In genomic region chr1:23354260-23354659, GRCh38 we compare ENCODE assay signal across 20 cellular contexts. TPM values are rescaled to one million over a fixed set of nuclear protein-coding genes. Genes with fewer than 3 reads are reported as not detected.
A peak's percentile ranks its signal among the peaks of the same experiment; 100 is the strongest.
DNase-seq lines count a peak whose midpoint lies in the region; ATAC-seq and TF ChIP-seq lines count a peak whose summit lies in the region.
"Had no signal": no experiment of that assay in that cellular context is flagged by ENCODE, and none has a peak within 500 bp of the region (broad histone marks: within the 10 kb centered on the region; RNA-seq: fewer than 3 reads in every experiment).

No MANE protein-coding gene starts in this region.

- H3K4me3 Mint-ChIP-seq in activated naive CD8-positive, alpha-beta T cell = no peak overlapping the region
- H3K4me3 Mint-ChIP-seq in activated naive CD8-positive, alpha-beta T cell treated with anti-CD3 and anti-CD28 coated beads for 36 hours = no peak overlapping the region
- H3K4me3 Mint-ChIP-seq: CD4-positive, alpha-beta T cell had no signal

- no peak overlapping the region for H3K4me3 ChIP-seq in NB4 (ENCODE audit: low read depth, low read length)
- no peak overlapping the region for H3K4me3 ChIP-seq in astrocyte of the spinal cord (ENCODE audit: low read depth, low read length)
- H3K4me3 ChIP-seq: esophagus squamous epithelium, lower lobe of right lung, Peyer's patch had no signal

- H3K4me1 Mint-ChIP-seq in activated naive CD8-positive, alpha-beta T cell (ENCODE audit: low read depth) = peaks cover 5% of the 10 kb centered on the region
- H3K4me1 Mint-ChIP-seq in activated naive CD8-positive, alpha-beta T cell treated with anti-CD3 and anti-CD28 coated beads for 36 hours = peaks cover 5% of the 10 kb centered on the region

- in situ Hi-C loops in astrocyte of the spinal cord (cut with HindIII; ENCODE audit: low sequenced_read_pairs) = no loop called here

- peak; percentile 28 for ATAC-seq in stimulated activated naive CD8-positive, alpha-beta T cell treated with anti-CD3 and anti-CD28 coated beads, Interleukin-15, Interleukin-2, amounts not matched to agents 100 U/mL and 50 U/mL, for 24 hours
- no peak for ATAC-seq in GM19463 (IDR thresholded peaks at IDR 0.05; ENCODE audit: unreplicated experiment)
- ATAC-seq: lower lobe of right lung, sciatic nerve had no signal

- no peaks in the 10 kb centered on the region for H3K27me3 Mint-ChIP-seq in activated naive CD8-positive, alpha-beta T cell
- no peaks in the 10 kb centered on the region for H3K27me3 Mint-ChIP-seq in activated naive CD8-positive, alpha-beta T cell treated with anti-CD3 and anti-CD28 coated beads for 36 hours
- H3K27me3 Mint-ChIP-seq: CD4-positive, alpha-beta T cell had no signal

- TF ChIP-seq POLR2A in NB4 (IDR thresholded peaks at IDR 0.05; ENCODE audit: extremely low read depth, insufficient read length) = no peak

- TF ChIP-seq CTCF in NB4 (IDR thresholded peaks at IDR 0.05; ENCODE audit: low read depth, low read length) (peak; percentile 38), astrocyte of the spinal cord (IDR thresholded peaks at IDR 0.05; ENCODE audit: low read depth, low read length) (peak; percentile 15)

- peaks cover 2% of the 10 kb centered on the region for H3K36me3 Mint-ChIP-seq in activated naive CD8-positive, alpha-beta T cell
- H3K36me3 Mint-ChIP-seq in activated naive CD8-positive, alpha-beta T cell treated with anti-CD3 and anti-CD28 coated beads for 36 hours = peaks cover 22% of the 10 kb centered on the region

- H3K27ac Mint-ChIP-seq in activated naive CD8-positive, alpha-beta T cell = peak overlapping the region; percentile 7
- no peak overlapping the region for H3K27ac Mint-ChIP-seq in activated naive CD8-positive, alpha-beta T cell treated with anti-CD3 and anti-CD28 coated beads for 36 hours
- H3K27ac Mint-ChIP-seq: CD4-positive, alpha-beta T cell had no signal

- peaks cover 4% of the 10 kb centered on the region for H3K9me3 Mint-ChIP-seq in activated naive CD8-positive, alpha-beta T cell (ENCODE audit: low read depth)
- peaks cover 10% of the 10 kb centered on the region for H3K9me3 Mint-ChIP-seq in activated naive CD8-positive, alpha-beta T cell treated with anti-CD3 and anti-CD28 coated beads for 36 hours

- DNase-seq in activated naive CD8-positive, alpha-beta T cell treated with anti-CD3 and anti-CD28 coated beads for 36 hours = no peak
- DNase-seq in NB4 (ENCODE audit: low read depth) (peak; percentile 50), astrocyte of the spinal cord (ENCODE audit: low read depth, low spot score) (no peak), COLO829 (ENCODE audit: low spot score) (no peak), NOMO-1 treated with dmso at 0.1 percent for 144 hours (lab: John Stamatoyannopoulos, UW; ENCODE audit: unreplicated experiment) (no peak)
- DNase-seq in stimulated activated naive CD8-positive, alpha-beta T cell treated with anti-CD3 and anti-CD28 coated beads, Interleukin-15, Interleukin-2, amounts not matched to agents 100 U/mL and 50 U/mL, for 24 hours = no peak
- DNase-seq: activated CD4-positive, alpha-beta T cell treated with anti-CD3 and anti-CD28 coated beads, Interleukin-2, amount 50 U/mL, for 4 hours; activated T-cell treated with anti-CD3 and anti-CD28 coated beads, Interleukin-2, amount 50 U/mL, for 48 hours; caudate nucleus; CD4-positive, alpha-beta T cell; effector CD4-positive, alpha-beta T cell; esophagus squamous epithelium; head of caudate nucleus; lower lobe of right lung; NCI-H1417 treated with DMSO at 0.1 percent for 48 hours; Peyer's patch; T1000 had no signal

RNA-seq across cellular contexts. Expression of gene HNRNPR, which starts 10.2 kb away (rescaled TPM):
- 100 to 1,000 TPM; 207 to 212 TPM for total RNA-seq in activated naive CD8-positive, alpha-beta T cell treated with anti-CD3 and anti-CD28 coated beads for 36 hours

RNA-seq across cellular contexts. Expression of gene ZNF436, which starts 15.4 kb away (rescaled TPM):
- 1 to 10 TPM; 3.7 to 4.4 TPM for total RNA-seq in activated naive CD8-positive, alpha-beta T cell treated with anti-CD3 and anti-CD28 coated beads for 36 hours
